In the genomic region with DNA sequence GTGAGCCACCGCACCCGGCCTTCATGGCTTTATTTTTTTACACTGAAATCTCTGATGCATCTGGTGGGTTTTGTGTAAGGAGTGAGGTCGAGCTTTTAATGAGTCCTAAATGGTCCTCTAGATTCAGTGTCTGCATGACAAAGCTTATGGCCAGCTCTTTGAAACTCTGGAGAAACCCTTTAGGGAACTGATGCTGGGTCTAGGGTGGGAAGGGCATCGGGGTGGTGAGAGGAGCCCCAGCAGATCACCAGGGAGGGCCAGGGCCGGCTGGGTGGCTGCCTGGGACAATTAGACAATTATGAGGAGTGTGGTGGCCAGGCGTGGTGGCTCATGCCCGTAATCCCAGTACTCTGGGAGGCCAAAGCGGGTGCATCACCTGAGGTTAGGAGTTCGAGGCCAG, we compare ENCODE assay signal across 12 cellular contexts.
A peak's percentile ranks its signal among the peaks of the same experiment; 100 is the strongest.
DNase-seq lines count a peak whose midpoint lies in the region; ATAC-seq, FAIRE-seq and TF ChIP-seq lines count a peak whose summit lies in the region.
"Had no signal": no experiment of that assay in that cellular context is flagged by ENCODE, and none has a peak within 500 bp of the region (broad histone marks: within the 10 kb centered on the region; RNA-seq: fewer than 3 reads in every experiment).

No MANE protein-coding gene starts in this region.

- no peak for TF ChIP-seq EP300 in GM12878 (IDR thresholded peaks at IDR 0.05; ENCODE audit: borderline replicate concordance in 1 of 2, control insufficient read depth in 1 of 2, low read depth in 2 of 2, low read length in 2 of 2)

- no peaks in the 10 kb centered on the region for H3K36me3 Mint-ChIP-seq in naive thymus-derived CD8-positive, alpha-beta T cell

- POLR2A ChIA-PET in GM12878 (lab: Charles Lee) = interaction anchor here (1.2 kb wide), 1 partner anchor 21 kb away, joined by 4 read pairs; no protein-coding TSS in a partner anchor
- POLR2A ChIA-PET in naive thymus-derived CD8-positive, alpha-beta T cell (lab: Charles Lee) = interaction anchor here (0.6 to 1.4 kb wide), 2 partner anchors 146 to 1173 kb away, joined by 3 to 4 read pairs; no protein-coding TSS in a partner anchor

- H3K4me2 ChIP-seq in GM12878 (ENCODE audit: control insufficient read depth, insufficient read depth) = peak overlapping the region; percentile 38; the same call in 1 of the 2 replicates

- CTCF ChIA-PET in GM12878 (lab: Yijun Ruan, JAX) = interaction anchor here (1.0 to 2.1 kb wide), 8 partner anchors 10 to 367 kb away, joined by 3 to 10 read pairs (median 5); no protein-coding TSS in a partner anchor

- DNase-seq in Right ventricle myocardium inferior (ENCODE audit: missing footprints) (peak; percentile 40), left ventricle myocardium superior (no peak), GM12878 (ENCODE audit: low read depth, low spot score) (no peak), uterus (no peak), epidermal melanocyte (ENCODE audit: insufficient read length, low spot score) (no peak)
- no peak for DNase-seq in naive thymus-derived CD8-positive, alpha-beta T cell
- no peak for DNase-seq in activated effector memory CD4-positive, alpha-beta T cell treated with anti-CD3 and anti-CD28 coated beads, Interleukin-2, amount 50 U/mL, for 16 hours
- DNase-seq: activated B cell treated with CpG ODN at 0.5 μM for 24 hours, BE2C, NCI-H1092 treated with DMSO at 0.1 percent for 48 hours had no signal

- 84% methylated on average over 9 of the region's 9 CpGs for WGBS in GM12878 (ENCODE audit: insufficient coverage, insufficient replicate concordance, low lambda C conversion rate, missing lambda C conversion rate)

- H3K9ac ChIP-seq in GM12878 (ENCODE audit: control insufficient read depth, insufficient read depth, low read length) = no peak overlapping the region

- H3K4me1 ChIP-seq in GM12878 (ENCODE audit: control insufficient read depth, insufficient read depth, low read length) (peaks cover 25% of the 10 kb centered on the region), uterus (peaks cover 0 to 9% of the 10 kb centered on the region in 2 donors)

- BruUV-seq in GM12878 (replicated peaks; lab: Mats Ljungman, UMichigan) = no TSS peak

- no peaks in the 10 kb centered on the region for H3K79me2 ChIP-seq in GM12878 (ENCODE audit: control insufficient read depth, insufficient read depth, low read length)

- peaks cover 0 to 21% (median 13%) of the 10 kb centered on the region in 4 donors for H3K4me1 Mint-ChIP-seq in naive thymus-derived CD8-positive, alpha-beta T cell

- ATAC-seq in Right ventricle myocardium inferior (no peak), left ventricle myocardium superior (no peak), GM12878 (no peak), GM18870 (IDR thresholded peaks at IDR 0.05; ENCODE audit: unreplicated experiment) (no peak)
- ATAC-seq in naive thymus-derived CD8-positive, alpha-beta T cell = no peak

- peaks cover 3% of the 10 kb centered on the region; the same call in 1 of the 3 replicates for H3K9me3 ChIP-seq in GM12878 (replicated peaks; ENCODE audit: control insufficient read depth, insufficient read depth, low read length)
- H3K9me3 ChIP-seq in uterus = no peaks in the 10 kb centered on the region

- TF ChIP-seq POLR2A in GM12878 (IDR thresholded peaks at IDR 0.05; ENCODE audit: low read depth, low read length) = no peak
- TF ChIP-seq POLR2A in uterus (IDR thresholded peaks at IDR 0.05) = no peak

- TF ChIP-seq RAD21 in GM12878 (IDR thresholded peaks at IDR 0.05; ENCODE audit: insufficient read depth, low read depth, low read length) = no peak

- no peaks in the 10 kb centered on the region for H4K20me1 ChIP-seq in GM12878 (ENCODE audit: control insufficient read depth, insufficient read depth)

- intact Hi-C loops in Right ventricle myocardium inferior (cut with DNase I) = no loop called here
- intact Hi-C loops in left ventricle myocardium superior (cut with micrococcal nuclease) = no loop called here
- intact Hi-C loops in GM12878 (cut with micrococcal nuclease; ENCODE audit: unreplicated experiment) = no loop called here
- intact Hi-C loops in uterus (cut with DNase I; ENCODE audit: low total_unique reads) = no loop called here

- H3K27ac Mint-ChIP-seq in naive thymus-derived CD8-positive, alpha-beta T cell = peak overlapping the region in 1 of 10 donors; percentile 32
- H3K27ac Mint-ChIP-seq: activated B cell treated with CpG ODN at 0.5 μM for 24 hours had no signal

- in situ Hi-C loops in GM12878 (cut with MboI) = no loop called here

- H3K36me3 ChIP-seq in GM12878 (ENCODE audit: control insufficient read depth in 2 of 2, insufficient read depth in 2 of 2, low read length in 1 of 2) (no peaks in the 10 kb centered on the region), uterus (no peaks in the 10 kb centered on the region)
- H3K36me3 ChIP-seq: BE2C had no signal

- SMC1A ChIA-PET in GM12878 (lab: Charles Lee; ENCODE audit: uncharacterized antibody, unreplicated experiment) = interaction anchor here (1.1 to 3.0 kb wide), 6 partner anchors 22 to 147 kb away, joined by 3 to 20 read pairs (median 6); partner anchors contain the start of gene SEC14L1

- H3K27ac ChIP-seq in GM12878 (ENCODE audit: control insufficient read depth, insufficient read depth) (peak overlapping the region; percentile 74), uterus (peak overlapping the region; percentile 49 to 62)
- H3K27ac ChIP-seq: HL-60 had no signal

- no peaks in the 10 kb centered on the region for H3K27me3 Mint-ChIP-seq in naive thymus-derived CD8-positive, alpha-beta T cell

- RAD21 ChIA-PET in GM12878 (lab: Charles Lee; ENCODE audit: unreplicated experiment) = interaction anchor here (1.1 to 2.2 kb wide), 4 partner anchors 22 to 706 kb away, joined by 3 to 10 read pairs (median 6); no protein-coding TSS in a partner anchor

- H3K27me3 ChIP-seq in GM12878 (replicated peaks in 1 of 2; ENCODE audit: control insufficient read depth in 2 of 2, insufficient read depth in 2 of 2, low read length in 1 of 2) (no peaks in the 10 kb centered on the region), uterus (no peaks in the 10 kb centered on the region)
- H3K27me3 ChIP-seq: BE2C had no signal

- peak overlapping the region in 9 of 10 donors; percentile 38 to 83 (median 78) for H3K4me3 Mint-ChIP-seq in naive thymus-derived CD8-positive, alpha-beta T cell

- H2AFZ ChIP-seq in GM12878 (ENCODE audit: control insufficient read depth, low read depth, low read length) = no peak overlapping the region

- no peaks in the 10 kb centered on the region for H3K9me3 Mint-ChIP-seq in naive thymus-derived CD8-positive, alpha-beta T cell
- H3K9me3 Mint-ChIP-seq: activated B cell treated with CpG ODN at 0.5 μM for 24 hours had no signal

- no peak overlapping the region for H3K4me3 ChIP-seq in GM12878
- no peak overlapping the region for H3K4me3 ChIP-seq in uterus

- no peak for FAIRE-seq in GM12878 (lab: Jason Lieb, UNC)

- no peak for TF ChIP-seq CTCF in GM12878 (IDR thresholded peaks at IDR 0.05 in 2 of 3, conservative IDR thresholded peaks at IDR 0.05 in 1 of 3; ENCODE audit: control insufficient read depth in 2 of 3, extremely low read depth in 1 of 3, insufficient read depth in 1 of 3, low read depth in 3 of 3, low read length in 3 of 3)
- no peak for TF ChIP-seq CTCF in uterus (IDR thresholded peaks at IDR 0.05)

TF ChIP-seq in GM12878, 131 proteins besides CTCF, POLR2A, EP300 and RAD21 (continues in another document):
- TF ChIP-seq ZNF207 (IDR thresholded peaks at IDR 0.05; ENCODE audit: borderline replicate concordance) = no peak
- TF ChIP-seq PML (IDR thresholded peaks at IDR 0.05; ENCODE audit: low read length) = no peak
- TF ChIP-seq USF1 (IDR thresholded peaks at IDR 0.05; ENCODE audit: borderline replicate concordance, extremely low read length, insufficient read depth, low read depth, low read length) = no peak
- no peak for TF ChIP-seq TCF12 (IDR thresholded peaks at IDR 0.05; ENCODE audit: low read depth, low read length)
- no peak for TF ChIP-seq CEBPB (IDR thresholded peaks at IDR 0.05; ENCODE audit: borderline replicate concordance in 1 of 2, low read depth in 2 of 2, low read length in 2 of 2)
- no peak for TF ChIP-seq ZBTB4 (CRISPR knock-in tag; IDR thresholded peaks at IDR 0.05)
- no peak for TF ChIP-seq TAF1 (IDR thresholded peaks at IDR 0.05; ENCODE audit: borderline replicate concordance, low read depth, low read length)
- TF ChIP-seq ZNF384 (IDR thresholded peaks at IDR 0.05; ENCODE audit: borderline replicate concordance, low read depth, low read length) = no peak
- no peak for TF ChIP-seq SIX5 (IDR thresholded peaks at IDR 0.05; ENCODE audit: low read depth, low read length, severe bottlenecking)
